ENCODE assay signal across 11 cellular contexts in genomic region chr6:99016355-99016754, GRCh38.
A peak's percentile ranks its signal among the peaks of the same experiment; 100 is the strongest.
DNase-seq lines count a peak whose midpoint lies in the region; ATAC-seq and TF ChIP-seq lines count a peak whose summit lies in the region.
"Had no signal": no experiment of that assay in that cellular context is flagged by ENCODE, and none has a peak within 500 bp of the region (broad histone marks: within the 10 kb centered on the region; RNA-seq: fewer than 3 reads in every experiment).

No MANE protein-coding gene starts in this region.

- H3K27me3 Mint-ChIP-seq in activated CD8-positive, alpha-beta T cell treated with anti-CD3 and anti-CD28 coated beads for 36 hours, result peaks cover 1% of the 10 kb centered on the region
- H3K27me3 Mint-ChIP-seq in activated CD8-positive, alpha-beta T cell treated with anti-CD3 and anti-CD28 coated beads, Interleukin-2, amount 10 ng/mL, durations not matched to agents 7 days and 5 days (ENCODE audit: low read depth), result peaks cover 4% of the 10 kb centered on the region
- H3K27me3 Mint-ChIP-seq in activated naive CD8-positive, alpha-beta T cell treated with anti-CD3 and anti-CD28 coated beads for 36 hours, result peaks cover 3% of the 10 kb centered on the region

- no peak for ATAC-seq in activated CD8-positive, alpha-beta T cell treated with anti-CD3 and anti-CD28 coated beads for 36 hours
- ATAC-seq in activated CD8-positive, alpha-beta T cell treated with anti-CD3 and anti-CD28 coated beads, Interleukin-2, amount 10 ng/mL, durations not matched to agents 7 days and 5 days, result no peak
- peak; percentile 93 for ATAC-seq in HG03457 (IDR thresholded peaks at IDR 0.05; ENCODE audit: unreplicated experiment)
- ATAC-seq in stimulated activated effector memory CD8-positive, alpha-beta T cell treated with anti-CD3 and anti-CD28 coated beads, Interleukin-12 subunit alpha, Interleukin-12 subunit beta, amount 100 ng/mL, for 72 hours, result peak; percentile 22
- ATAC-seq: gastroesophageal sphincter had no signal

- no peaks in the 10 kb centered on the region for H3K4me1 Mint-ChIP-seq in activated CD8-positive, alpha-beta T cell treated with anti-CD3 and anti-CD28 coated beads for 36 hours (ENCODE audit: low read depth)
- H3K4me1 Mint-ChIP-seq in activated CD8-positive, alpha-beta T cell treated with anti-CD3 and anti-CD28 coated beads, Interleukin-2, amount 10 ng/mL, durations not matched to agents 7 days and 5 days (ENCODE audit: low read depth), result peaks cover 7% of the 10 kb centered on the region
- H3K4me1 Mint-ChIP-seq in activated naive CD8-positive, alpha-beta T cell treated with anti-CD3 and anti-CD28 coated beads for 36 hours, result peaks cover 5% of the 10 kb centered on the region
- no peaks in the 10 kb centered on the region for H3K4me1 Mint-ChIP-seq in stimulated activated effector memory CD8-positive, alpha-beta T cell treated with anti-CD3 and anti-CD28 coated beads, Interleukin-12 subunit alpha, Interleukin-12 subunit beta, amount 100 ng/mL, for 72 hours

- intact Hi-C loops in activated CD8-positive, alpha-beta T cell treated with anti-CD3 and anti-CD28 coated beads for 36 hours (cut with micrococcal nuclease), result no loop called here

- DNase-seq in activated CD8-positive, alpha-beta T cell treated with anti-CD3 and anti-CD28 coated beads for 36 hours, result peak; percentile 3
- no peak for DNase-seq in activated CD8-positive, alpha-beta T cell treated with anti-CD3 and anti-CD28 coated beads, Interleukin-2, amount 10 ng/mL, durations not matched to agents 7 days and 5 days
- DNase-seq in activated naive CD8-positive, alpha-beta T cell treated with anti-CD3 and anti-CD28 coated beads for 36 hours, result peak; percentile 6
- DNase-seq in stimulated activated effector memory CD8-positive, alpha-beta T cell treated with anti-CD3 and anti-CD28 coated beads, Interleukin-12 subunit alpha, Interleukin-12 subunit beta, amount 100 ng/mL, for 72 hours (ENCODE audit: low spot score in 2 of 2), result no peak
- no peak for DNase-seq in NCI-H446 treated with DMSO at 0.1 percent for 48 hours (lab: John Stamatoyannopoulos, UW)
- no peak for DNase-seq in DMS53 (lab: John Stamatoyannopoulos, UW)
- no peak for DNase-seq in AG20443 (ENCODE audit: low spot score)
- DNase-seq: activated CD4-positive, alpha-beta T cell treated with anti-CD3 and anti-CD28 coated beads, Interleukin-2, amount 10 ng/mL, durations not matched to agents 7 days and 5 days; stimulated activated CD4-positive, alpha-beta T cell treated with anti-CD3 and anti-CD28 coated beads, Interleukin-12 subunit alpha, Interleukin-12 subunit beta, amount 100 ng/mL, for 4 hours had no signal

- no peaks in the 10 kb centered on the region for H3K36me3 Mint-ChIP-seq in activated CD8-positive, alpha-beta T cell treated with anti-CD3 and anti-CD28 coated beads for 36 hours (ENCODE audit: low read depth)
- no peaks in the 10 kb centered on the region for H3K36me3 Mint-ChIP-seq in activated CD8-positive, alpha-beta T cell treated with anti-CD3 and anti-CD28 coated beads, Interleukin-2, amount 10 ng/mL, durations not matched to agents 7 days and 5 days (ENCODE audit: low read depth)
- H3K36me3 Mint-ChIP-seq in activated naive CD8-positive, alpha-beta T cell treated with anti-CD3 and anti-CD28 coated beads for 36 hours, result no peaks in the 10 kb centered on the region
- H3K36me3 Mint-ChIP-seq in stimulated activated effector memory CD8-positive, alpha-beta T cell treated with anti-CD3 and anti-CD28 coated beads, Interleukin-12 subunit alpha, Interleukin-12 subunit beta, amount 100 ng/mL, for 72 hours, result no peaks in the 10 kb centered on the region

- TF ChIP-seq CTCF in activated CD8-positive, alpha-beta T cell treated with anti-CD3 and anti-CD28 coated beads for 36 hours (IDR thresholded peaks at IDR 0.05), result no peak

- H3K4me3 Mint-ChIP-seq in activated CD8-positive, alpha-beta T cell treated with anti-CD3 and anti-CD28 coated beads for 36 hours, result no peak overlapping the region
- H3K4me3 Mint-ChIP-seq in activated CD8-positive, alpha-beta T cell treated with anti-CD3 and anti-CD28 coated beads, Interleukin-2, amount 10 ng/mL, durations not matched to agents 7 days and 5 days, result no peak overlapping the region
- H3K4me3 Mint-ChIP-seq in activated naive CD8-positive, alpha-beta T cell treated with anti-CD3 and anti-CD28 coated beads for 36 hours, result no peak overlapping the region
- no peak overlapping the region for H3K4me3 Mint-ChIP-seq in stimulated activated effector memory CD8-positive, alpha-beta T cell treated with anti-CD3 and anti-CD28 coated beads, Interleukin-12 subunit alpha, Interleukin-12 subunit beta, amount 100 ng/mL, for 72 hours
- H3K4me3 Mint-ChIP-seq: activated CD4-positive, alpha-beta T cell treated with anti-CD3 and anti-CD28 coated beads, Interleukin-2, amount 10 ng/mL, durations not matched to agents 7 days and 5 days had no signal

- H3K9me3 Mint-ChIP-seq in activated CD8-positive, alpha-beta T cell treated with anti-CD3 and anti-CD28 coated beads for 36 hours, result no peaks in the 10 kb centered on the region
- H3K9me3 Mint-ChIP-seq in activated CD8-positive, alpha-beta T cell treated with anti-CD3 and anti-CD28 coated beads, Interleukin-2, amount 10 ng/mL, durations not matched to agents 7 days and 5 days (ENCODE audit: insufficient read depth), result no peaks in the 10 kb centered on the region
- H3K9me3 Mint-ChIP-seq in activated naive CD8-positive, alpha-beta T cell treated with anti-CD3 and anti-CD28 coated beads for 36 hours, result no peaks in the 10 kb centered on the region
- H3K9me3 Mint-ChIP-seq in stimulated activated effector memory CD8-positive, alpha-beta T cell treated with anti-CD3 and anti-CD28 coated beads, Interleukin-12 subunit alpha, Interleukin-12 subunit beta, amount 100 ng/mL, for 72 hours, result no peaks in the 10 kb centered on the region
- H3K9me3 Mint-ChIP-seq: activated CD4-positive, alpha-beta T cell treated with anti-CD3 and anti-CD28 coated beads, Interleukin-2, amount 10 ng/mL, durations not matched to agents 7 days and 5 days had no signal

- H3K27ac Mint-ChIP-seq in activated CD8-positive, alpha-beta T cell treated with anti-CD3 and anti-CD28 coated beads for 36 hours, result no peak overlapping the region
- H3K27ac Mint-ChIP-seq in activated CD8-positive, alpha-beta T cell treated with anti-CD3 and anti-CD28 coated beads, Interleukin-2, amount 10 ng/mL, durations not matched to agents 7 days and 5 days, result no peak overlapping the region
- H3K27ac Mint-ChIP-seq in activated naive CD8-positive, alpha-beta T cell treated with anti-CD3 and anti-CD28 coated beads for 36 hours, result no peak overlapping the region
- H3K27ac Mint-ChIP-seq in stimulated activated effector memory CD8-positive, alpha-beta T cell treated with anti-CD3 and anti-CD28 coated beads, Interleukin-12 subunit alpha, Interleukin-12 subunit beta, amount 100 ng/mL, for 72 hours, result no peak overlapping the region
- H3K27ac Mint-ChIP-seq: activated CD4-positive, alpha-beta T cell treated with anti-CD3 and anti-CD28 coated beads, Interleukin-2, amount 10 ng/mL, durations not matched to agents 7 days and 5 days had no signal

- CTCF ChIA-PET in activated CD8-positive, alpha-beta T cell treated with anti-CD3 and anti-CD28 coated beads for 36 hours (lab: Charles Lee), result no interaction called here
- CTCF ChIA-PET in activated CD8-positive, alpha-beta T cell treated with anti-CD3 and anti-CD28 coated beads, Interleukin-2, amount 10 ng/mL, durations not matched to agents 7 days and 5 days (lab: Charles Lee), result interaction anchor here (0.7 kb wide), 1 partner anchor 314 kb away, joined by 3 read pairs; no protein-coding TSS in a partner anchor

- POLR2A ChIA-PET in activated CD8-positive, alpha-beta T cell treated with anti-CD3 and anti-CD28 coated beads for 36 hours (lab: Charles Lee), result no interaction called here
- POLR2A ChIA-PET in activated CD8-positive, alpha-beta T cell treated with anti-CD3 and anti-CD28 coated beads, Interleukin-2, amount 10 ng/mL, durations not matched to agents 7 days and 5 days (lab: Charles Lee), result no interaction called here

Comparison
In these comparisons a context has a peak if more than half of its experiments do, and no peak if none do; other contexts are left out.
1. DNase-seq: peak in activated CD8-positive, alpha-beta T cell treated with anti-CD3 and anti-CD28 coated beads for 36 hours (single experiment) and activated naive CD8-positive, alpha-beta T cell treated with anti-CD3 and anti-CD28 coated beads for 36 hours (single experiment); none in activated CD8-positive, alpha-beta T cell treated with anti-CD3 and anti-CD28 coated beads, Interleukin-2, amount 10 ng/mL, durations not matched to agents 7 days and 5 days (single experiment), stimulated activated effector memory CD8-positive, alpha-beta T cell treated with anti-CD3 and anti-CD28 coated beads, Interleukin-12 subunit alpha, Interleukin-12 subunit beta, amount 100 ng/mL, for 72 hours (0 of 2), NCI-H446 treated with DMSO at 0.1 percent for 48 hours (single experiment), DMS53 (single experiment) and AG20443 (single experiment).
2. ATAC-seq: peak in HG03457 (single experiment) and stimulated activated effector memory CD8-positive, alpha-beta T cell treated with anti-CD3 and anti-CD28 coated beads, Interleukin-12 subunit alpha, Interleukin-12 subunit beta, amount 100 ng/mL, for 72 hours (single experiment); none in activated CD8-positive, alpha-beta T cell treated with anti-CD3 and anti-CD28 coated beads for 36 hours (single experiment) and activated CD8-positive, alpha-beta T cell treated with anti-CD3 and anti-CD28 coated beads, Interleukin-2, amount 10 ng/mL, durations not matched to agents 7 days and 5 days (single experiment).